ENCODE assay signal across 13 cellular contexts in the genomic region with DNA sequence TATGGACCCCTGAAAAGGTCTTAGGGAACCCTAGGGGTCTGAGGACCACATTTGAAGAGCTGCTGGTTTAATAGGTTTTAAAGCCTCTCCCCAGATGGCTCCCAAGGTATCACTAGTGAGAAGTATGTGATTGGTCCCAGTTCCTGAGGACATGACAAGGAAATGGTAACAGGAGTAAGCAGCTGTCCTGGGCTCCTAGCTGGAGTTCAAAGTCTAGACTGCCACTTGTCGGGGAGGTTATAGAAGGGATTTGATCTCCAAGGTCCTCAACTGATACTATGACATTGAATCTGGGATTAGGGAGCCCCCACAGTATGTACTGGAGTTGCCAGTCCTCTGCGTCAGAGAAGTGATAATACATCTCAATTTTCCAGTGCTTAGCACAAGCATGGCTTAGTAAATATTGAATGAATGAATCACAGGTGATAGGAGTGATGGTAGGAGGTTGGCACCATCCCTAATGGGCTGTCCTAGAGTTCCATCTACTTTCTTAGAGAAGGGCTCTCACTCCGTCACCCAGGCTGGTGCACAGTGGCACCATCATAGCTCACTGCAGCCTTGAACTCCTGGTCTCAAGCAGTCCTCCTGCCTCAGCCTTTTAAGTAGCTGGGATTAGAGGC. TPM values are rescaled to one million over a fixed set of nuclear protein-coding genes. Genes with fewer than 3 reads are reported as not detected.
DNase-seq lines count a peak whose midpoint lies in the region; ATAC-seq, FAIRE-seq and TF ChIP-seq lines count a peak whose summit lies in the region.
"Had no signal": no experiment of that assay in that cellular context is flagged by ENCODE, and none has a peak within 500 bp of the region (broad histone marks: within the 10 kb centered on the region; RNA-seq: fewer than 3 reads in every experiment).

No MANE protein-coding gene starts in this region.

- no peaks in the 10 kb centered on the region for H3K79me2 ChIP-seq in keratinocyte (ENCODE audit: control insufficient read depth, insufficient read depth, low read length)

- H4K20me1 ChIP-seq in keratinocyte (ENCODE audit: control insufficient read depth, extremely low read depth, insufficient read depth, low read length): peaks cover 3% of the 10 kb centered on the region

- 0 out of 3 replicates have a peak overlapping the region, but pooled peaks have one; percentile 7 for H3K4me2 ChIP-seq in A549
- H3K4me2 ChIP-seq in keratinocyte (ENCODE audit: control insufficient read depth, extremely low read depth, insufficient read depth, low read depth, low read length): no peak overlapping the region

- peaks cover 0 to 43% (median 0%) of the 10 kb centered on the region in 3 donors for H3K36me3 ChIP-seq in Peyer's patch
- peaks cover 35 to 40% of the 10 kb centered on the region in 2 experiments for H3K36me3 ChIP-seq in keratinocyte (ENCODE audit: control insufficient read depth in 2 of 2, extremely low read depth in 1 of 2, insufficient read depth in 2 of 2, low read length in 2 of 2)
- peaks cover 6 to 42% of the 10 kb centered on the region in 2 donors for H3K36me3 ChIP-seq in gastrocnemius medialis

- in situ Hi-C loops in gastrocnemius medialis (cut with MboI; ENCODE audit: low sequenced_read_pairs in 4 of 4): loop anchor here in 1 of 4 donors (10.0 kb wide), 1 partner anchor 51 kb away; no protein-coding TSS in a partner anchor

- WGBS in A549 (ENCODE audit: missing lambda C conversion rate): 56% methylated on average over 3 of the region's 3 CpGs

- no peaks in the 10 kb centered on the region for H3K9me1 ChIP-seq in keratinocyte (ENCODE audit: control insufficient read depth, extremely low read depth, insufficient read depth, low read length)

- H3K4me3 ChIP-seq in A549: no peak overlapping the region
- H3K4me3 ChIP-seq in Peyer's patch: no peak overlapping the region
- H3K4me3 ChIP-seq in keratinocyte (ENCODE audit: control insufficient read depth in 2 of 3, extremely low read depth in 1 of 3, insufficient read depth in 2 of 3, low read depth in 1 of 3, low read length in 3 of 3): no peak overlapping the region
- H3K4me3 ChIP-seq in gastrocnemius medialis: no peak overlapping the region

- H3K9me3 ChIP-seq in A549: no peaks in the 10 kb centered on the region
- H3K9me3 ChIP-seq in Peyer's patch: no peaks in the 10 kb centered on the region
- no peaks in the 10 kb centered on the region for H3K9me3 ChIP-seq in keratinocyte (ENCODE audit: control insufficient read depth, low read depth, low read length)
- no peaks in the 10 kb centered on the region for H3K9me3 ChIP-seq in gastrocnemius medialis

- H2AFZ ChIP-seq in keratinocyte (ENCODE audit: control insufficient read depth, low read length): no peak overlapping the region

- no peak for TF ChIP-seq EP300 in A549 (IDR thresholded peaks at IDR 0.05)

- ATAC-seq in A549 (peak; percentile 41 to 61; a peak in 4 of 6 replicates), gastrocnemius medialis (no peak), GM21528 (IDR thresholded peaks at IDR 0.05; ENCODE audit: low FRiP score, unreplicated experiment) (no peak)

- H3K27ac ChIP-seq in A549 (peak overlapping the region; percentile 25 to 43; a peak in 1 of 6 replicates), Peyer's patch (peak overlapping the region in 3 of 4 donors; percentile 23 to 58 (median 36)), keratinocyte (ENCODE audit: control insufficient read depth, insufficient read depth, low read length) (no peak overlapping the region), gastrocnemius medialis (peak overlapping the region; percentile 37 to 66 (median 52))

- CTCF ChIA-PET in A549 (lab: Yijun Ruan, JAX): interaction anchor here (0.6 to 32.5 kb wide), 28 partner anchors 10 to 579 kb away, joined by 3 to 758 read pairs (median 4); partner anchors contain the start of genes ARHGEF39, CA9, CCDC107 and CREB3

- intact Hi-C loops in gastrocnemius medialis (cut with DNase I; ENCODE audit: low total_unique reads): no loop called here

- POLR2A ChIA-PET in A549 (lab: Yijun Ruan, JAX): interaction anchor here (0.7 to 1.5 kb wide), 7 partner anchors 7 to 119 kb away, joined by 3 to 11 read pairs (median 4); partner anchors contain the start of genes CA9, CREB3, HINT2 and TLN1

- no peak overlapping the region for H3K9ac ChIP-seq in keratinocyte (ENCODE audit: control insufficient read depth, extremely low read depth, insufficient read depth, low read length)

- H3K27me3 ChIP-seq in Peyer's patch (no peaks in the 10 kb centered on the region), keratinocyte (ENCODE audit: control insufficient read depth, extremely low read depth, insufficient read depth, low read length) (no peaks in the 10 kb centered on the region), gastrocnemius medialis (no peaks in the 10 kb centered on the region)

- dilution Hi-C loops in keratinocyte (cut with MboI; ENCODE audit: extremely low pct_ligation_motif_present, low sequenced_read_pairs): no loop called here

- no peak; a peak in 1 of 5 replicates for TF ChIP-seq RAD21 in A549 (conservative IDR thresholded peaks at IDR 0.05 in 1 of 2, IDR thresholded peaks at IDR 0.05 in 1 of 2)

- no peak for TF ChIP-seq POLR2A in A549 (IDR thresholded peaks at IDR 0.05; ENCODE audit: low read length)
- TF ChIP-seq POLR2A in Peyer's patch (IDR thresholded peaks at IDR 0.05): no peak
- TF ChIP-seq POLR2A in gastrocnemius medialis (IDR thresholded peaks at IDR 0.05): no peak

- FAIRE-seq in A549 (lab: Jason Lieb, UNC): no peak
- FAIRE-seq in keratinocyte (lab: Jason Lieb, UNC): peak; percentile 23
- FAIRE-seq: frontal cortex, kidney had no signal

- no peak for TF ChIP-seq CTCF in A549 (IDR thresholded peaks at IDR 0.05)
- no peak for TF ChIP-seq CTCF in Peyer's patch (IDR thresholded peaks at IDR 0.05)
- no peak for TF ChIP-seq CTCF in keratinocyte (optimal IDR thresholded peaks at IDR 0.05 in 1 of 3, IDR thresholded peaks at IDR 0.05 in 1 of 3, conservative IDR thresholded peaks at IDR 0.05 in 1 of 3; ENCODE audit: extremely low read depth in 1 of 3, insufficient read depth in 2 of 3, low read length in 3 of 3)
- no peak for TF ChIP-seq CTCF in gastrocnemius medialis (IDR thresholded peaks at IDR 0.05 in 4 of 5, conservative IDR thresholded peaks at IDR 0.05 in 1 of 5)

- H3K4me1 ChIP-seq in A549 (peaks cover 22% of the 10 kb centered on the region), Peyer's patch (peaks cover 0 to 14% (median 0%) of the 10 kb centered on the region in 4 donors), keratinocyte (ENCODE audit: control insufficient read depth, extremely low read depth, insufficient read depth, low read length) (no peaks in the 10 kb centered on the region), gastrocnemius medialis (peaks cover 7 to 8% of the 10 kb centered on the region in 2 donors)

- peak in 1 of 2 experiments; percentile 59 for DNase-seq in A549 (ENCODE audit: low read depth in 1 of 2, low spot score in 1 of 2)
- no peak for DNase-seq in Peyer's patch
- no peak for DNase-seq in keratinocyte (ENCODE audit: low read depth, low spot score)
- DNase-seq in gastrocnemius medialis: no peak
- DNase-seq in nucleus accumbens (lab: John Stamatoyannopoulos, UW): no peak
- DNase-seq in activated CD4-positive, alpha-beta T cell treated with anti-CD3 and anti-CD28 coated beads, Interleukin-2, amount 50 U/mL, for 1 hour: no peak
- no peak for DNase-seq in superior temporal gyrus (ENCODE audit: extremely low spot score)
- DNase-seq: NCI-H1436 treated with DMSO at 0.1 percent for 48 hours had no signal

RNA-seq across cellular contexts. Expression of gene TPM2, which starts 6.2 kb away (rescaled TPM):
- 154 and 281 TPM in 2 replicates for polyA plus RNA-seq in A549 (2011; rRNA removed)
- polyA plus RNA-seq in A549 (2012; cell fraction: cytosol; rRNA removed): 347 and 498 TPM in 2 replicates
- polyA plus RNA-seq in A549 (2012; cell fraction: nucleus; rRNA removed): 396 and 449 TPM in 2 replicates
- 956 to 1,105 TPM (median 1,022 TPM) in 3 replicates for polyA plus RNA-seq in A549 (2017; fragmentation: RNase III; extraction: RNeasy Plus Mini Kit Qiagen cat#74134 plus additional on column Dnase treatment)
- polyA minus RNA-seq in A549 (2011; rRNA and poly(A)+ RNA removed): 51.6 and 54.5 TPM in 2 replicates
- total RNA-seq in Peyer's patch: 100 to 1,000 TPM in 2 of 4 donors, 10 to 100 TPM in 2; 41.2 to 436 (median 122) TPM
- 30.1 to 67.0 TPM (median 53.1 TPM) in 3 replicates for polyA plus RNA-seq in keratinocyte
- 7.8 TPM for polyA plus RNA-seq in keratinocyte (2011; ENCODE audit: low read depth)
- 26.6 and 76.0 TPM in 2 replicates for polyA plus RNA-seq in keratinocyte (2011; cell fraction: cytosol; rRNA removed)
- 95.7 and 110 TPM in 2 replicates for polyA plus RNA-seq in keratinocyte (2011; cell fraction: nucleus; rRNA removed)
- polyA plus RNA-seq in keratinocyte (2012; ENCODE audit: low replicate concordance): 4.1 and 45.7 TPM in 2 replicates
- polyA minus RNA-seq in keratinocyte: 4.1 to 14.7 TPM (median 7.4 TPM) in 3 replicates
- 34.1 TPM for polyA minus RNA-seq in keratinocyte (2011; cell fraction: cytosol; rRNA and poly(A)+ RNA removed)
- polyA minus RNA-seq in keratinocyte (2011; cell fraction: nucleus; rRNA and poly(A)+ RNA removed): 8.2 and 12.3 TPM in 2 replicates
- total RNA-seq in gastrocnemius medialis: 1,000 to 10,000 TPM; 6,121 to 7,913 (median 7,020) TPM

RNA-seq across cellular contexts. Expression of gene CA9, which starts 22.2 kb away (rescaled TPM):
- polyA plus RNA-seq in A549 (2011; rRNA removed): 16.3 and 32.9 TPM in 2 replicates
- polyA plus RNA-seq in A549 (2012; cell fraction: cytosol; rRNA removed): 2.8 and 3.1 TPM in 2 replicates
- 4.2 and 7.7 TPM in 2 replicates for polyA plus RNA-seq in A549 (2012; cell fraction: nucleus; rRNA removed)
- 2.5 to 5.6 TPM (median 4.5 TPM) in 3 replicates for polyA plus RNA-seq in A549 (2017; fragmentation: RNase III; extraction: RNeasy Plus Mini Kit Qiagen cat#74134 plus additional on column Dnase treatment)
- polyA minus RNA-seq in A549 (2011; rRNA and poly(A)+ RNA removed): 7.8 and 13.3 TPM in 2 replicates
- 1 to 10 TPM; 1.6 to 6.3 (median 5.2) TPM for total RNA-seq in Peyer's patch
- 0.89 to 9.5 TPM (median 7.2 TPM) in 3 replicates for polyA plus RNA-seq in keratinocyte
- polyA plus RNA-seq in keratinocyte (2011; ENCODE audit: low read depth): 0.60 TPM
- polyA plus RNA-seq in keratinocyte (2011; cell fraction: cytosol; rRNA removed): 0.56 and 1.1 TPM in 2 replicates
- 4.1 and 6.4 TPM in 2 replicates for polyA plus RNA-seq in keratinocyte (2011; cell fraction: nucleus; rRNA removed)
- polyA plus RNA-seq in keratinocyte (2012; ENCODE audit: low replicate concordance): 1.5 TPM in 2 replicates
- polyA minus RNA-seq in keratinocyte: 1.9 to 6.5 TPM (median 4.5 TPM) in 3 replicates
- 1.9 TPM for polyA minus RNA-seq in keratinocyte (2011; cell fraction: cytosol; rRNA and poly(A)+ RNA removed)
- polyA minus RNA-seq in keratinocyte (2011; cell fraction: nucleus; rRNA and poly(A)+ RNA removed): 2.2 and 3.7 TPM in 2 replicates
- not detected for total RNA-seq in gastrocnemius medialis
- total RNA-seq: H7 had no signal
- polyA plus RNA-seq: naive thymus-derived CD4-positive, alpha-beta T cell had no signal

RNA-seq across cellular contexts. Expression of gene ARHGEF39, which starts 30.9 kb away (rescaled TPM):
- polyA plus RNA-seq in A549 (2011; rRNA removed) (17.6 and 21.4 TPM in 2 replicates), A549 (2017; fragmentation: RNase III; extraction: RNeasy Plus Mini Kit Qiagen cat#74134 plus additional on column Dnase treatment) (16.7 to 19.5 TPM (median 18.3 TPM) in 3 replicates), keratinocyte (0.88 to 3.3 TPM (median 2.4 TPM) in 3 replicates)
- polyA plus RNA-seq in A549 (2012; cell fraction: cytosol; rRNA removed): 18.5 and 21.2 TPM in 2 replicates
- 55.0 and 61.4 TPM in 2 replicates for polyA plus RNA-seq in A549 (2012; cell fraction: nucleus; rRNA removed)
- 24.9 and 27.1 TPM in 2 replicates for polyA minus RNA-seq in A549 (2011; rRNA and poly(A)+ RNA removed)
- total RNA-seq in Peyer's patch (10 to 100 TPM in 1 of 4 donors, 1 to 10 TPM in 3; 1.9 to 19.8 (median 4.8) TPM), gastrocnemius medialis (under 1 TPM in 2 of 4 donors, not detected in 2; 0.07 to 0.10 TPM)
- not detected for polyA plus RNA-seq in keratinocyte (2011; ENCODE audit: low read depth)
- 0.89 and 1.3 TPM in 2 replicates for polyA plus RNA-seq in keratinocyte (2011; cell fraction: cytosol; rRNA removed)
- polyA plus RNA-seq in keratinocyte (2011; cell fraction: nucleus; rRNA removed): 2.3 TPM in 2 replicates
- 0.55 and 2.7 TPM in 2 replicates for polyA plus RNA-seq in keratinocyte (2012; ENCODE audit: low replicate concordance)
- 0.69 to 1.4 TPM (median 1.3 TPM) in 3 replicates for polyA minus RNA-seq in keratinocyte
- polyA minus RNA-seq in keratinocyte (2011; cell fraction: cytosol; rRNA and poly(A)+ RNA removed): 1.2 TPM
- polyA minus RNA-seq in keratinocyte (2011; cell fraction: nucleus; rRNA and poly(A)+ RNA removed): 0.16 TPM in 1 of 2 replicates, not detected in the other

RNA-seq across cellular contexts. Expression of gene TLN1, which starts 36.1 kb away (rescaled TPM):
- polyA plus RNA-seq in A549 (2011; rRNA removed) (65.5 and 72.1 TPM in 2 replicates), A549 (2017; fragmentation: RNase III; extraction: RNeasy Plus Mini Kit Qiagen cat#74134 plus additional on column Dnase treatment) (108 to 119 TPM (median 117 TPM) in 3 replicates), keratinocyte (53.0 to 98.3 TPM (median 54.6 TPM) in 3 replicates)
- 69.4 and 88.8 TPM in 2 replicates for polyA plus RNA-seq in A549 (2012; cell fraction: cytosol; rRNA removed)
- 170 and 259 TPM in 2 replicates for polyA plus RNA-seq in A549 (2012; cell fraction: nucleus; rRNA removed)
- polyA minus RNA-seq in A549 (2011; rRNA and poly(A)+ RNA removed): 476 and 477 TPM in 2 replicates
- total RNA-seq in Peyer's patch (100 to 1,000 TPM; 129 to 262 (median 188) TPM), gastrocnemius medialis (100 to 1,000 TPM; 106 to 256 (median 186) TPM)
- 80.1 TPM for polyA plus RNA-seq in keratinocyte (2011; ENCODE audit: low read depth)
- 34.1 and 58.4 TPM in 2 replicates for polyA plus RNA-seq in keratinocyte (2011; cell fraction: cytosol; rRNA removed)
- polyA plus RNA-seq in keratinocyte (2011; cell fraction: nucleus; rRNA removed): 115 and 144 TPM in 2 replicates
- 36.2 and 124 TPM in 2 replicates for polyA plus RNA-seq in keratinocyte (2012; ENCODE audit: low replicate concordance)
- 196 to 448 TPM (median 286 TPM) in 3 replicates for polyA minus RNA-seq in keratinocyte
- polyA minus RNA-seq in keratinocyte (2011; cell fraction: cytosol; rRNA and poly(A)+ RNA removed): 291 TPM
- polyA minus RNA-seq in keratinocyte (2011; cell fraction: nucleus; rRNA and poly(A)+ RNA removed): 223 and 237 TPM in 2 replicates

RNA-seq across cellular contexts. Expression of gene CREB3, which starts 36.6 kb away (rescaled TPM):
- polyA plus RNA-seq in A549 (2011; rRNA removed) (33.3 and 36.0 TPM in 2 replicates), A549 (2017; fragmentation: RNase III; extraction: RNeasy Plus Mini Kit Qiagen cat#74134 plus additional on column Dnase treatment) (51.3 to 54.0 TPM (median 51.7 TPM) in 3 replicates), keratinocyte (24.6 to 33.2 TPM (median 27.0 TPM) in 3 replicates)
- polyA plus RNA-seq in A549 (2012; cell fraction: cytosol; rRNA removed): 27.6 and 32.3 TPM in 2 replicates
- polyA plus RNA-seq in A549 (2012; cell fraction: nucleus; rRNA removed): 25.8 and 30.9 TPM in 2 replicates
- polyA minus RNA-seq in A549 (2011; rRNA and poly(A)+ RNA removed): 22.9 and 28.3 TPM in 2 replicates
- total RNA-seq in Peyer's patch (10 to 100 TPM; 19.8 to 34.3 (median 28.5) TPM), gastrocnemius medialis (10 to 100 TPM; 17.8 to 39.6 (median 26.2) TPM)
- 9.8 TPM for polyA plus RNA-seq in keratinocyte (2011; ENCODE audit: low read depth)
- polyA plus RNA-seq in keratinocyte (2011; cell fraction: cytosol; rRNA removed): 28.5 and 33.1 TPM in 2 replicates
- polyA plus RNA-seq in keratinocyte (2011; cell fraction: nucleus; rRNA removed): 18.5 and 22.8 TPM in 2 replicates
- polyA plus RNA-seq in keratinocyte (2012; ENCODE audit: low replicate concordance): 16.2 and 38.5 TPM in 2 replicates
- 16.6 to 46.4 TPM (median 17.6 TPM) in 3 replicates for polyA minus RNA-seq in keratinocyte
- 16.1 TPM for polyA minus RNA-seq in keratinocyte (2011; cell fraction: cytosol; rRNA and poly(A)+ RNA removed)
- polyA minus RNA-seq in keratinocyte (2011; cell fraction: nucleus; rRNA and poly(A)+ RNA removed): 8.3 and 13.7 TPM in 2 replicates

Comparison
In these comparisons a context has a peak if more than half of its experiments do, and no peak if none do; other contexts are left out.
1. ATAC-seq: peak in A549 (2 of 2); none in gastrocnemius medialis (0 of 2) and GM21528 (single experiment).
2. RNA of gene TPM2, which starts 6.2 kb away (total RNA-seq): 6,121 to 7,913 TPM in gastrocnemius medialis; 41.2 to 436 TPM in Peyer's patch; every median in the first group is over 10 times any median in the second.